16 cellular contexts compared by ENCODE assay signal in genomic region chr6:12359051-12359450, GRCh38.
"Had no signal": no experiment of that assay in that cellular context is flagged by ENCODE, and none has a peak within 500 bp of the region (broad histone marks: within the 10 kb centered on the region; RNA-seq: fewer than 3 reads in every experiment).

No MANE protein-coding gene starts in this region.

- H3K4me1 Mint-ChIP-seq: stimulated activated naive CD8-positive, alpha-beta T cell treated with anti-CD3 and anti-CD28 coated beads, Interleukin-15, amount 100 ng/mL, for 72 hours had no signal

- H3K36me3 ChIP-seq: cardiac muscle cell, gastrocnemius medialis, lower lobe of right lung, right lobe of liver had no signal

- H3K27ac ChIP-seq: cardiac muscle cell, gastrocnemius medialis, lower lobe of right lung, right lobe of liver, testis had no signal

- H3K27ac Mint-ChIP-seq: activated CD4-positive, alpha-beta memory T cell treated with anti-CD3 and anti-CD28 coated beads for 36 hours; activated naive CD4-positive, alpha-beta T cell treated with anti-CD3 and anti-CD28 coated beads, Interleukin-2, amount 50 U/mL, for 72 hours; mesothelial cell of epicardium; stimulated activated naive CD8-positive, alpha-beta T cell treated with anti-CD3 and anti-CD28 coated beads, Interleukin-15, amount 100 ng/mL, for 72 hours had no signal

- DNase-seq: activated CD4-positive, alpha-beta memory T cell treated with anti-CD3 and anti-CD28 coated beads for 36 hours; activated CD4-positive, alpha-beta T cell treated with anti-CD3 and anti-CD28 coated beads for 1 hour; activated effector memory CD4-positive, alpha-beta T cell treated with anti-CD3 and anti-CD28 coated beads, Interleukin-2, amount 50 U/mL, for 16 hours; activated T-cell treated with anti-CD3 and anti-CD28 coated beads, Interleukin-2, amount 50 U/mL, for 4 hours; erythroblast; gastrocnemius medialis; left colon; lower lobe of right lung; right lobe of liver; stimulated activated naive CD8-positive, alpha-beta T cell treated with anti-CD3 and anti-CD28 coated beads, Interleukin-15, amount 100 ng/mL, for 72 hours; T1000; testis had no signal

- H3K27me3 Mint-ChIP-seq: activated CD4-positive, alpha-beta memory T cell treated with anti-CD3 and anti-CD28 coated beads for 36 hours; stimulated activated naive CD8-positive, alpha-beta T cell treated with anti-CD3 and anti-CD28 coated beads, Interleukin-15, amount 100 ng/mL, for 72 hours had no signal

- H3K9me3 Mint-ChIP-seq: activated CD4-positive, alpha-beta memory T cell treated with anti-CD3 and anti-CD28 coated beads for 36 hours; activated naive CD4-positive, alpha-beta T cell treated with anti-CD3 and anti-CD28 coated beads, Interleukin-2, amount 50 U/mL, for 72 hours; activated T-cell treated with anti-CD3 and anti-CD28 coated beads, Interleukin-2, amount 50 U/mL, for 4 hours; mesothelial cell of epicardium; neural crest cell had no signal

- H3K36me3 Mint-ChIP-seq: activated CD4-positive, alpha-beta memory T cell treated with anti-CD3 and anti-CD28 coated beads for 36 hours; activated naive CD4-positive, alpha-beta T cell treated with anti-CD3 and anti-CD28 coated beads, Interleukin-2, amount 50 U/mL, for 72 hours; mesothelial cell of epicardium had no signal

- H3K4me1 ChIP-seq: gastrocnemius medialis, testis had no signal

- H3K4me3 Mint-ChIP-seq: activated CD4-positive, alpha-beta memory T cell treated with anti-CD3 and anti-CD28 coated beads for 36 hours; activated T-cell treated with anti-CD3 and anti-CD28 coated beads, Interleukin-2, amount 50 U/mL, for 4 hours; mesothelial cell of epicardium; neural crest cell; stimulated activated naive CD8-positive, alpha-beta T cell treated with anti-CD3 and anti-CD28 coated beads, Interleukin-15, amount 100 ng/mL, for 72 hours had no signal

- H3K27me3 ChIP-seq: cardiac muscle cell, gastrocnemius medialis, right lobe of liver, testis had no signal

- ATAC-seq: activated naive CD4-positive, alpha-beta T cell treated with anti-CD3 and anti-CD28 coated beads, Interleukin-2, amount 50 U/mL, for 72 hours; activated T-cell treated with anti-CD3 and anti-CD28 coated beads, Interleukin-2, amount 50 U/mL, for 4 hours; gastrocnemius medialis; left colon; lower lobe of right lung; stimulated activated naive CD8-positive, alpha-beta T cell treated with anti-CD3 and anti-CD28 coated beads, Interleukin-15, amount 100 ng/mL, for 72 hours had no signal

- H3K4me3 ChIP-seq: cardiac muscle cell, gastrocnemius medialis, lower lobe of right lung, right lobe of liver, testis had no signal
